ENCODE assay signal across 2 cellular contexts in the genomic region with DNA sequence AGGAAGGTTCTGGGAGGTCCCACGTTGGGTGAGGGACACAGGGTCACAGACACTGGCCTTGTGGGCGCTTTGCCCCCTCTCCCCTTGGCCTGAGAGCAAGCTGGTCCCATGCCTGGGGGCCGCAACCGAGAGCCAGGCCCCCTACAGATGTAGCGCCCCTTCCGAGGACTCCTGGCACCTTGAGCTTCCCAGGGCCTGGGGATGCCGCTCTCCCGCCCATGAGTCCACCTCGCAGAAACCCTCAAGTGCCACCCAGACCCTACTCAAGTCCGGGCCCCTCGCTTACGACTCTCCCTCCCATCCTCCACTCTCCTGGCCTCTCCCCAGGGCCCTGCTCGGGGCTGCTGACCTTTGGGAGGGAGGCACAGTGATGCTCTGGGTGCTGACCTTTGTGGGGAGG.
A peak's percentile ranks its signal among the peaks of the same experiment; 100 is the strongest.
TF ChIP-seq lines count a peak whose summit lies in the region.

No MANE protein-coding gene starts in this region.

TF ChIP-seq in K562, 482 proteins besides CTCF, POLR2A, EP300 and RAD21:
- no peak for TF ChIP-seq ZNF165 (CRISPR knock-in tag; IDR thresholded peaks at IDR 0.05; ENCODE audit: borderline replicate concordance)
- TF ChIP-seq POLR2G (IDR thresholded peaks at IDR 0.05; ENCODE audit: low read depth, low read length) = 0 out of 2 replicates have a peak, but pooled peaks have one; percentile 41

TF ChIP-seq in H1, 55 proteins besides CTCF, POLR2A, EP300 and RAD21:
- TF ChIP-seq MAX (IDR thresholded peaks at IDR 0.05) (no peak), MAFK (IDR thresholded peaks at IDR 0.05; ENCODE audit: low read depth, low read length) (no peak)
